11 cellular contexts compared by ENCODE assay signal in genomic region chr16:10939649-10940206, GRCh38. TPM values are rescaled to one million over a fixed set of nuclear protein-coding genes. Genes with fewer than 3 reads are reported as not detected.
DNase-seq lines count a peak whose midpoint lies in the region; ATAC-seq, FAIRE-seq and TF ChIP-seq lines count a peak whose summit lies in the region.
"Had no signal": no experiment of that assay in that cellular context is flagged by ENCODE, and none has a peak within 500 bp of the region (broad histone marks: within the 10 kb centered on the region; RNA-seq: fewer than 3 reads in every experiment).

No MANE protein-coding gene starts in this region.

- H3K36me3 ChIP-seq in kidney (ENCODE audit: control insufficient read depth in 1 of 2, insufficient read depth in 2 of 2, low read length in 2 of 2) (no peaks in the 10 kb centered on the region), stomach (no peaks in the 10 kb centered on the region)

- intact Hi-C loops in kidney (cut with DNase I): no loop called here
- intact Hi-C loops in stomach (cut with DNase I; ENCODE audit: low total_unique reads): no loop called here

- no peaks in the 10 kb centered on the region for H3K27me3 Mint-ChIP-seq in activated CD8-positive, alpha-beta memory T cell treated with anti-CD3 and anti-CD28 coated beads, Interleukin-2, amount 10 ng/mL, durations not matched to agents 7 days and 5 days

- peak overlapping the region in 1 of 2 donors; percentile 89 for H3K9ac ChIP-seq in kidney (ENCODE audit: low read length in 2 of 2)

- H3K4me3 ChIP-seq in kidney (ENCODE audit: low read length in 2 of 2): peak overlapping the region; percentile 84 to 87
- peak overlapping the region; percentile 83 to 95 (median 88) for H3K4me3 ChIP-seq in stomach

- 80 to 86% (median 82%) methylated on average over 5 to 7 of the region's 7 CpGs for WGBS in stomach, 5 donors

- peak overlapping the region; percentile 52 to 62 for H3K27ac ChIP-seq in kidney (ENCODE audit: low read depth in 2 of 2, low read length in 2 of 2)
- peak overlapping the region in 4 of 5 donors; percentile 67 to 92 (median 88) for H3K27ac ChIP-seq in stomach

- no peaks in the 10 kb centered on the region for H3K9me3 ChIP-seq in kidney (ENCODE audit: control insufficient read depth in 1 of 2, low read length in 2 of 2)
- no peaks in the 10 kb centered on the region for H3K9me3 ChIP-seq in stomach

- FAIRE-seq in kidney (lab: Jason Lieb, UNC): no peak
- FAIRE-seq: colon had no signal

- H3K4me3 Mint-ChIP-seq in activated CD8-positive, alpha-beta memory T cell treated with anti-CD3 and anti-CD28 coated beads, Interleukin-2, amount 10 ng/mL, durations not matched to agents 7 days and 5 days: peak overlapping the region; percentile 90

- TF ChIP-seq POLR2A in stomach (IDR thresholded peaks at IDR 0.05): no peak

- no peak for TF ChIP-seq CTCF in kidney (IDR thresholded peaks at IDR 0.05; ENCODE audit: borderline replicate concordance, extremely low read depth, insufficient read depth)
- no peak for TF ChIP-seq CTCF in stomach (IDR thresholded peaks at IDR 0.05)

- no peak for DNase-seq in activated CD8-positive, alpha-beta memory T cell treated with anti-CD3 and anti-CD28 coated beads, Interleukin-2, amount 10 ng/mL, durations not matched to agents 7 days and 5 days
- DNase-seq in activated CD8-positive, alpha-beta memory T cell treated with anti-CD3 and anti-CD28 coated beads, Interleukin-2, amount 50 U/mL, for 48 hours: no peak
- DNase-seq in activated naive CD4-positive, alpha-beta T cell treated with anti-CD3 and anti-CD28 coated beads, Interleukin-2, amount 50 U/mL, for 72 hours (ENCODE audit: low spot score in 2 of 2): no peak
- DNase-seq in kidney: no peak
- DNase-seq in stomach: no peak
- DNase-seq in NOMO-1 (lab: John Stamatoyannopoulos, UW; ENCODE audit: unreplicated experiment in 2 of 2): no peak
- DNase-seq in NCI-H69 (lab: John Stamatoyannopoulos, UW): no peak
- DNase-seq: AML-193, NCI-H2107 had no signal

- no peak for ATAC-seq in activated CD8-positive, alpha-beta memory T cell treated with anti-CD3 and anti-CD28 coated beads, Interleukin-2, amount 10 ng/mL, durations not matched to agents 7 days and 5 days
- ATAC-seq in activated naive CD4-positive, alpha-beta T cell treated with anti-CD3 and anti-CD28 coated beads, Interleukin-2, amount 50 U/mL, for 72 hours: no peak
- no peak for ATAC-seq in GM18909 (IDR thresholded peaks at IDR 0.05; ENCODE audit: poor library complexity, unreplicated experiment)

- H3K9me3 Mint-ChIP-seq in activated CD8-positive, alpha-beta memory T cell treated with anti-CD3 and anti-CD28 coated beads, Interleukin-2, amount 10 ng/mL, durations not matched to agents 7 days and 5 days (ENCODE audit: low read depth): no peaks in the 10 kb centered on the region
- no peaks in the 10 kb centered on the region for H3K9me3 Mint-ChIP-seq in activated naive CD4-positive, alpha-beta T cell treated with anti-CD3 and anti-CD28 coated beads, Interleukin-2, amount 50 U/mL, for 72 hours

- TF ChIP-seq EP300 in stomach (IDR thresholded peaks at IDR 0.05): no peak

- H3K36me3 Mint-ChIP-seq in activated CD8-positive, alpha-beta memory T cell treated with anti-CD3 and anti-CD28 coated beads, Interleukin-2, amount 10 ng/mL, durations not matched to agents 7 days and 5 days: peaks cover 6% of the 10 kb centered on the region
- peaks cover 13 to 23% of the 10 kb centered on the region in 2 donors for H3K36me3 Mint-ChIP-seq in activated naive CD4-positive, alpha-beta T cell treated with anti-CD3 and anti-CD28 coated beads, Interleukin-2, amount 50 U/mL, for 72 hours

- peak overlapping the region; percentile 25 for H3K27ac Mint-ChIP-seq in activated CD8-positive, alpha-beta memory T cell treated with anti-CD3 and anti-CD28 coated beads, Interleukin-2, amount 10 ng/mL, durations not matched to agents 7 days and 5 days
- H3K27ac Mint-ChIP-seq in activated naive CD4-positive, alpha-beta T cell treated with anti-CD3 and anti-CD28 coated beads, Interleukin-2, amount 50 U/mL, for 72 hours: peak overlapping the region; percentile 3 to 31

- H3K27me3 ChIP-seq in stomach: no peaks in the 10 kb centered on the region

- H3K4me1 Mint-ChIP-seq in activated CD8-positive, alpha-beta memory T cell treated with anti-CD3 and anti-CD28 coated beads, Interleukin-2, amount 10 ng/mL, durations not matched to agents 7 days and 5 days: peaks cover 72% of the 10 kb centered on the region

- CTCF ChIA-PET in activated CD8-positive, alpha-beta memory T cell treated with anti-CD3 and anti-CD28 coated beads, Interleukin-2, amount 10 ng/mL, durations not matched to agents 7 days and 5 days (lab: Charles Lee): interaction anchor here (1.3 kb wide), 2 partner anchors 61 to 202 kb away, joined by 3 to 4 read pairs; no protein-coding TSS in a partner anchor

- peaks cover 50 to 56% of the 10 kb centered on the region in 2 donors for H3K4me1 ChIP-seq in kidney (ENCODE audit: control insufficient read depth in 1 of 2, insufficient read depth in 1 of 2, low read depth in 1 of 2, low read length in 2 of 2)
- peaks cover 74 to 86% (median 85%) of the 10 kb centered on the region in 4 donors for H3K4me1 ChIP-seq in stomach

RNA-seq across cellular contexts. Expression of gene DEXI, which starts 2.5 kb away (rescaled TPM):
- 10 to 100 TPM; 23.3 to 30.8 TPM for total RNA-seq in activated CD8-positive, alpha-beta memory T cell treated with anti-CD3 and anti-CD28 coated beads, Interleukin-2, amount 10 ng/mL, durations not matched to agents 7 days and 5 days
- 10 to 100 TPM; 17.1 to 30.2 TPM for total RNA-seq in activated naive CD4-positive, alpha-beta T cell treated with anti-CD3 and anti-CD28 coated beads, Interleukin-2, amount 50 U/mL, for 72 hours
- 31.0 TPM for total RNA-seq in kidney
- 46.2 TPM for polyA plus RNA-seq in kidney (ENCODE audit: insufficient read depth, low read depth, low replicate concordance)
- total RNA-seq in stomach: 10 to 100 TPM; 16.5 to 97.9 (median 20.4) TPM
- polyA plus RNA-seq in stomach: 10 to 100 TPM; 23.7 to 42.8 (median 37.4) TPM

RNA-seq across cellular contexts. Expression of gene CLEC16A, which starts 4.6 kb away (rescaled TPM):
- 10 to 100 TPM; 36.5 to 55.9 TPM for total RNA-seq in activated CD8-positive, alpha-beta memory T cell treated with anti-CD3 and anti-CD28 coated beads, Interleukin-2, amount 10 ng/mL, durations not matched to agents 7 days and 5 days
- total RNA-seq in activated naive CD4-positive, alpha-beta T cell treated with anti-CD3 and anti-CD28 coated beads, Interleukin-2, amount 50 U/mL, for 72 hours: 10 to 100 TPM; 28.0 to 33.2 TPM
- 51.9 TPM for total RNA-seq in kidney
- polyA plus RNA-seq in kidney (ENCODE audit: insufficient read depth, low read depth, low replicate concordance): 10.8 TPM
- total RNA-seq in stomach: 100 to 1,000 TPM in 2 of 5 donors, 10 to 100 TPM in 3; 20.2 to 176 (median 66.5) TPM
- polyA plus RNA-seq in stomach: 1 to 10 TPM; 5.8 to 8.6 (median 6.7) TPM
